In the genomic region with DNA sequence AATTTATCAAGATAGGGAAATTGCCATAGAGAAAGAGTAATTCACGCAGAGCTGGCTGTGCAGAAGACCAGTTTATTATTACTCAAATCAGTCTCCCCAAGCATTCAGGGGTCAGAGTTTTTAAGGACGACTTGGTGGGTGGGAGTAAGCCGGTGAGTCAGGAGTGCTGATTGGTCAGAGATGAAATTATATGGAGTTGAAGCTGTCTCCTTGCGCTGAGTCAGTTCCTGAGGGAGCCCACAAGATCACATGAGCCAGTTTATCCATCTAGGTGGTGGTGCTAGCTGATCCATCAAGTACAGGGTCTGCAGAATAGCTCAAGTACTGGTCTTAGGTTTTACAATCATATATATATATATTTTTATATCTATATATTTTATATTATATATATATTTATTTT, we compare ENCODE assay signal across 15 cellular contexts. TPM values are rescaled to one million over a fixed set of nuclear protein-coding genes. Genes with fewer than 3 reads are reported as not detected.
DNase-seq lines count a peak whose midpoint lies in the region; ATAC-seq and TF ChIP-seq lines count a peak whose summit lies in the region.
"Had no signal": no experiment of that assay in that cellular context is flagged by ENCODE, and none has a peak within 500 bp of the region (broad histone marks: within the 10 kb centered on the region; RNA-seq: fewer than 3 reads in every experiment).

No MANE protein-coding gene starts in this region.

- no peaks in the 10 kb centered on the region for H3K27me3 ChIP-seq in dorsolateral prefrontal cortex
- no peaks in the 10 kb centered on the region for H3K27me3 ChIP-seq in PC-9 (ENCODE audit: insufficient read depth, low read depth)
- H3K27me3 ChIP-seq: foreskin keratinocyte, pancreas, testis had no signal

- H3K4me2 ChIP-seq in PC-9 = no peak overlapping the region

- no peak for ATAC-seq in HG03571 (IDR thresholded peaks at IDR 0.05; ENCODE audit: unreplicated experiment)
- ATAC-seq: foreskin keratinocyte had no signal

- CTCF ChIA-PET in activated naive CD4-positive, alpha-beta T cell treated with anti-CD3 and anti-CD28 coated beads, Interleukin-2, amount 10 ng/mL, durations not matched to agents 7 days and 5 days (lab: Charles Lee) = interaction anchor here (1.6 kb wide), 1 partner anchor 13 kb away, joined by 3 read pairs; no protein-coding TSS in a partner anchor
- CTCF ChIA-PET in PC-9 (lab: Charles Lee) = interaction anchor here (1.4 kb wide), 1 partner anchor 14 kb away, joined by 5 read pairs; no protein-coding TSS in a partner anchor

- no peak overlapping the region for H2AFZ ChIP-seq in PC-9

- DNase-seq in AG09309 (ENCODE audit: low read depth) (peak; percentile 14), HT1080 (ENCODE audit: low read depth) (peak; percentile 96), UCSD-AML1 (lab: John Stamatoyannopoulos, UW; ENCODE audit: unreplicated experiment) (peak; percentile 24), glomerular endothelial cell (ENCODE audit: extremely low read depth, low read depth, low spot score) (peak; percentile 14), dorsolateral prefrontal cortex (no peak), PC-9 (no peak)
- DNase-seq in activated naive CD4-positive, alpha-beta T cell treated with anti-CD3 and anti-CD28 coated beads, Interleukin-2, amount 10 ng/mL, durations not matched to agents 7 days and 5 days = no peak
- DNase-seq: foreskin keratinocyte, NCI-H510A treated with DMSO at 0.1 percent for 48 hours, pancreas, testis had no signal

- intact Hi-C loops in dorsolateral prefrontal cortex (cut with DNase I) = no loop called here
- intact Hi-C loops in PC-9 (cut with micrococcal nuclease; ENCODE audit: unreplicated experiment) = no loop called here

- no peaks in the 10 kb centered on the region for H3F3A ChIP-seq in PC-9 (ENCODE audit: insufficient read depth, low read depth)

- no peaks in the 10 kb centered on the region for H4K20me1 ChIP-seq in PC-9 (ENCODE audit: insufficient read depth)

- no peaks in the 10 kb centered on the region for H3K79me2 ChIP-seq in PC-9 (ENCODE audit: low read depth)

- TF ChIP-seq CTCF in AG09309 (IDR thresholded peaks at IDR 0.05; ENCODE audit: control insufficient read depth, insufficient read depth, low read depth, low read length, missing control alignments) (no peak), dorsolateral prefrontal cortex (IDR thresholded peaks at IDR 0.05 in 54 of 56, conservative IDR thresholded peaks at IDR 0.05 in 2 of 56; ENCODE audit: low read depth in 1 of 56, partially characterized antibody in 56 of 56) (no peak), PC-9 (conservative IDR thresholded peaks at IDR 0.05) (no peak)

- H3K9me3 Mint-ChIP-seq in activated naive CD4-positive, alpha-beta T cell treated with anti-CD3 and anti-CD28 coated beads, Interleukin-2, amount 10 ng/mL, durations not matched to agents 7 days and 5 days = no peaks in the 10 kb centered on the region
- H3K9me3 Mint-ChIP-seq: CD14-positive monocyte had no signal

- POLR2A ChIA-PET in PC-9 (lab: Charles Lee; ENCODE audit: unreplicated experiment) = interaction anchor here (0.7 kb wide), 1 partner anchor 99 kb away, joined by 4 read pairs; a partner anchor contains a TSS

- H3K4me3 Mint-ChIP-seq in activated naive CD4-positive, alpha-beta T cell treated with anti-CD3 and anti-CD28 coated beads, Interleukin-2, amount 10 ng/mL, durations not matched to agents 7 days and 5 days = no peak overlapping the region

- H3K36me3 Mint-ChIP-seq in activated naive CD4-positive, alpha-beta T cell treated with anti-CD3 and anti-CD28 coated beads, Interleukin-2, amount 10 ng/mL, durations not matched to agents 7 days and 5 days = no peaks in the 10 kb centered on the region
- H3K36me3 Mint-ChIP-seq: CD14-positive monocyte had no signal

- no peaks in the 10 kb centered on the region for H3K4me1 ChIP-seq in PC-9 (replicated peaks; ENCODE audit: insufficient read depth)
- H3K4me1 ChIP-seq: foreskin keratinocyte, testis had no signal

- no peaks in the 10 kb centered on the region for H3K9me2 ChIP-seq in PC-9 (ENCODE audit: insufficient read depth)

- no peak overlapping the region for H3K27ac Mint-ChIP-seq in activated naive CD4-positive, alpha-beta T cell treated with anti-CD3 and anti-CD28 coated beads, Interleukin-2, amount 10 ng/mL, durations not matched to agents 7 days and 5 days
- H3K27ac Mint-ChIP-seq: CD14-positive monocyte had no signal

- no peaks in the 10 kb centered on the region for H3K36me3 ChIP-seq in PC-9 (ENCODE audit: low read depth)
- H3K36me3 ChIP-seq: pancreas had no signal

- no peak overlapping the region for H3K27ac ChIP-seq in dorsolateral prefrontal cortex
- H3K27ac ChIP-seq in PC-9 = no peak overlapping the region
- H3K27ac ChIP-seq: foreskin keratinocyte, pancreas, testis had no signal

- H3K4me3 ChIP-seq in AG09309 (ENCODE audit: control insufficient read depth, low read depth, low read length) = no peak overlapping the region
- no peak overlapping the region for H3K4me3 ChIP-seq in dorsolateral prefrontal cortex
- H3K4me3 ChIP-seq in PC-9 = no peak overlapping the region
- H3K4me3 ChIP-seq: pancreas, testis had no signal

- BruUV-seq in PC-9 (replicated peaks; lab: Mats Ljungman, UMichigan) = no TSS peak

- H3K27me3 Mint-ChIP-seq in activated naive CD4-positive, alpha-beta T cell treated with anti-CD3 and anti-CD28 coated beads, Interleukin-2, amount 10 ng/mL, durations not matched to agents 7 days and 5 days = peaks cover 5% of the 10 kb centered on the region

- H3K9me3 ChIP-seq in PC-9 (ENCODE audit: insufficient read depth, low read depth) = no peaks in the 10 kb centered on the region
- H3K9me3 ChIP-seq: pancreas, testis had no signal

- no peaks in the 10 kb centered on the region for H3K4me1 Mint-ChIP-seq in activated naive CD4-positive, alpha-beta T cell treated with anti-CD3 and anti-CD28 coated beads, Interleukin-2, amount 10 ng/mL, durations not matched to agents 7 days and 5 days

RNA-seq across cellular contexts. Expression of a gene that starts 6.0 kb away (rescaled TPM):
- total RNA-seq in HT1080 (2014; rRNA removed; shearing (Covaris generic)) = not detected in 2 replicates
- polyA plus RNA-seq in HT1080 (2015; cell fraction: cytosol; rRNA removed) = not detected in 2 replicates
- polyA plus RNA-seq in HT1080 (2015; cell fraction: nucleus; rRNA removed) = not detected in 2 replicates
- not detected in 2 replicates for total RNA-seq in glomerular endothelial cell
- 1 to 10 TPM in 15 of 120 experiments, under 1 TPM in 67, not detected in 38; 0.28 to 1.9 (median 0.61) TPM for total RNA-seq in dorsolateral prefrontal cortex
- not detected in 2 replicates for total RNA-seq in PC-9 (2021)
- total RNA-seq: foreskin keratinocyte, H1, lower leg skin had no signal
- polyA plus RNA-seq: CD14-positive monocyte, foreskin keratinocyte, H1 had no signal

RNA-seq across cellular contexts. Expression of a gene that starts 46.9 kb away (rescaled TPM):
- total RNA-seq in HT1080 (2014; rRNA removed; shearing (Covaris generic)) = 4.6 and 5.9 TPM in 2 replicates
- polyA plus RNA-seq in HT1080 (2015; cell fraction: cytosol; rRNA removed) = 2.3 and 2.8 TPM in 2 replicates
- 4.6 and 5.4 TPM in 2 replicates for polyA plus RNA-seq in HT1080 (2015; cell fraction: nucleus; rRNA removed)
- total RNA-seq in glomerular endothelial cell (5.0 and 7.2 TPM in 2 replicates), dorsolateral prefrontal cortex (10 to 100 TPM in 54 of 120 experiments, 1 to 10 TPM in 66; 6.3 to 13.4 (median 9.7) TPM), PC-9 (2021) (4.5 and 6.5 TPM in 2 replicates)

Comparison
In these comparisons a context has a peak if more than half of its experiments do, and no peak if none do; other contexts are left out.
1. DNase-seq: peak in AG09309 (single experiment), HT1080 (single experiment), UCSD-AML1 (single experiment) and glomerular endothelial cell (single experiment); none in dorsolateral prefrontal cortex (0 of 10), activated naive CD4-positive, alpha-beta T cell treated with anti-CD3 and anti-CD28 coated beads, Interleukin-2, amount 10 ng/mL, durations not matched to agents 7 days and 5 days (single experiment) and PC-9 (0 of 2).